Comparison of ENCODE assay signal across 8 cellular contexts in the genomic region with DNA sequence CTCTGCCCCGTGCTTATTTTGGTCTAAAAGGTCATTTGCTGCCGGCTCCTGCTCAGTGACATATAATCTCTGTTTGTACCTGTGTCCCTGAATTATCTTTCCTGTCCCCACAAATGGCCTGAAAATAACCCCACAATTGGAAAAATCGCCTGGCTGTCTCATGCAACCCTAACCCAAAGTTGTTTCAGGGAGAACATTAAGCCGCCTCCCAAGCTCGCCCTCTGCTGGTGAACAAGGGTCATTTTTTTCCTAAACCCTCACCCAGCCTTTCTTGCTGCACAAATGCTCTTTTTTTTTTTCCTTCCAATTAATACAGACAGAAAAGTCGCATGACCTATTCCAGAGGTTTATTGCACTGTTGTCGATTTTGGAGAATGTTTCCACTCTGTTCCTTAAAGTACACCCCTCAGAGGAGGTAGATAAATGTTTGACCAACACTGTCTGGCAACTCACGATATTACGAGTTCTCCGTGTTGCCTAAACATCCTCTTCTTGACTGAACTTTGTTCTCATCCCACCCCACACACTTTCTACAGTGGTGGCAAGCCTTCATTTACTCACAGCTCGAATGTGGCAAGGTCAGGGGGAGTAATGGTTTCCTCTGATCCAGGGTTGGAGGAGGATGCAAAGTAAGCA.
DNase-seq lines count a peak whose midpoint lies in the region; ATAC-seq, FAIRE-seq and TF ChIP-seq lines count a peak whose summit lies in the region.

No MANE protein-coding gene starts in this region.

- H3K79me2 ChIP-seq in endothelial cell of umbilical vein (ENCODE audit: control insufficient read depth, insufficient read depth, low read length): no peaks in the 10 kb centered on the region

- no peaks in the 10 kb centered on the region for H3K9me3 ChIP-seq in endothelial cell of umbilical vein (replicated peaks; ENCODE audit: control insufficient read depth, insufficient read depth, low read length)

- POLR2A ChIA-PET in endothelial cell of umbilical vein (lab: Charles Lee): no interaction called here

- H3K27me3 ChIP-seq in endothelial cell of umbilical vein (ENCODE audit: control insufficient read depth in 2 of 2, insufficient read depth in 2 of 2, low read length in 2 of 2): no peaks in the 10 kb centered on the region

- DNase-seq in DMS 273 treated with DMSO at 0.1 percent for 48 hours (lab: John Stamatoyannopoulos, UW) (peak; percentile 27), NOMO-1 (lab: John Stamatoyannopoulos, UW; ENCODE audit: unreplicated experiment in 2 of 2) (peak; percentile 73 to 79), endothelial cell of umbilical vein (ENCODE audit: low read depth, low spot score) (peak; percentile 80), mucosa of gallbladder (ENCODE audit: low spot score) (peak; percentile 51), NCI-H226 (no peak)
- DNase-seq in activated CD8-positive, alpha-beta memory T cell treated with anti-CD3 and anti-CD28 coated beads, Interleukin-2, amount 50 U/mL, for 24 hours (ENCODE audit: extremely low read depth): peak; percentile 19
- DNase-seq in stimulated activated CD8-positive, alpha-beta memory T cell treated with anti-CD3 and anti-CD28 coated beads, Interleukin-7, amount 100 ng/mL, for 24 hours (ENCODE audit: low read depth): peak; percentile 26

- no peak overlapping the region for H3K4me2 ChIP-seq in endothelial cell of umbilical vein (ENCODE audit: insufficient read depth, low read length)

- no peak for TF ChIP-seq POLR2A in endothelial cell of umbilical vein (IDR thresholded peaks at IDR 0.05; ENCODE audit: low read depth, low read length)

- H2AFZ ChIP-seq in endothelial cell of umbilical vein (ENCODE audit: low read depth, low read length): peak overlapping the region; percentile 19

- H4K20me1 ChIP-seq in endothelial cell of umbilical vein (replicated peaks; ENCODE audit: control insufficient read depth, extremely low read depth, insufficient read depth, low read length): no peaks in the 10 kb centered on the region

- peak; percentile 64 for ATAC-seq in HG02759 (IDR thresholded peaks at IDR 0.05; ENCODE audit: unreplicated experiment)

- intact Hi-C loops in endothelial cell of umbilical vein (cut with micrococcal nuclease): loop anchor here (1.0 to 10.0 kb wide), 8 partner anchors 19 to 631 kb away; partner anchors contain the start of genes AK5 and PIGK

- dilution Hi-C loops in endothelial cell of umbilical vein (cut with MboI; ENCODE audit: extremely low pct_ligation_motif_present, low sequenced_read_pairs): no loop called here

- H3K4me1 ChIP-seq in endothelial cell of umbilical vein (ENCODE audit: control insufficient read depth, extremely low read depth, insufficient read depth, low read length): peaks cover 22% of the 10 kb centered on the region

- CTCF ChIA-PET in endothelial cell of umbilical vein (lab: Charles Lee): interaction anchor here (0.7 to 3.4 kb wide), 35 partner anchors 11 to 403 kb away, joined by 3 to 45 read pairs (median 3); partner anchors contain the start of genes MIGA1, PIGK and ZZZ3

- TF ChIP-seq CTCF in endothelial cell of umbilical vein (IDR thresholded peaks at IDR 0.05; ENCODE audit: extremely low read depth in 1 of 2, insufficient read depth in 1 of 2, low read depth in 1 of 2, low read length in 2 of 2): peak; percentile 77 to 81

- BruUV-seq in endothelial cell of umbilical vein (replicated peaks; lab: Mats Ljungman, UMichigan): no TSS peak

- peak; percentile 88 for FAIRE-seq in endothelial cell of umbilical vein (lab: Jason Lieb, UNC)

- H3K27ac ChIP-seq in endothelial cell of umbilical vein (ENCODE audit: insufficient read depth, low read depth, low read length): no peak overlapping the region

- H3K4me3 ChIP-seq in endothelial cell of umbilical vein (replicated peaks in 1 of 3; ENCODE audit: insufficient read depth in 1 of 3, low read depth in 1 of 3, low read length in 3 of 3): no peak overlapping the region

- H3K9me1 ChIP-seq in endothelial cell of umbilical vein (replicated peaks; ENCODE audit: control insufficient read depth, extremely low read depth, insufficient read depth, low read length): no peaks in the 10 kb centered on the region

- H3K36me3 ChIP-seq in endothelial cell of umbilical vein (ENCODE audit: control insufficient read depth in 2 of 2, extremely low read depth in 1 of 2, insufficient read depth in 2 of 2, low read length in 2 of 2): no peaks in the 10 kb centered on the region

- H3K9ac ChIP-seq in endothelial cell of umbilical vein (replicated peaks; ENCODE audit: extremely low read depth, insufficient read depth, low read length): no peak overlapping the region

TF ChIP-seq in endothelial cell of umbilical vein, 7 proteins besides CTCF, POLR2A, EP300 and RAD21:
- TF ChIP-seq, protein P1, sequence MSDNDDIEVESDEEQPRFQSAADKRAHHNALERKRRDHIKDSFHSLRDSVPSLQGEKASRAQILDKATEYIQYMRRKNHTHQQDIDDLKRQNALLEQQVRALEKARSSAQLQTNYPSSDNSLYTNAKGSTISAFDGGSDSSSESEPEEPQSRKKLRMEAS (IDR thresholded peaks at IDR 0.05; ENCODE audit: insufficient read depth, insufficient read length): no peak
- TF ChIP-seq FOS (IDR thresholded peaks at IDR 0.05; ENCODE audit: borderline replicate concordance, insufficient read depth, low read length): no peak
- TF ChIP-seq JUN (IDR thresholded peaks at IDR 0.05; ENCODE audit: borderline replicate concordance, insufficient read depth, insufficient read length, low read depth): no peak
- no peak for TF ChIP-seq GATA2 (IDR thresholded peaks at IDR 0.05; ENCODE audit: insufficient read depth, insufficient read length, low read depth, low read length)
- TF ChIP-seq EZH2 (IDR thresholded peaks at IDR 0.05; ENCODE audit: borderline replicate concordance, low read depth, low read length, severe bottlenecking): no peak
- TF ChIP-seq MYC (IDR thresholded peaks at IDR 0.05; ENCODE audit: low read depth, low read length): no peak
- no peak for TF ChIP-seq POLR2AphosphoS5 (IDR thresholded peaks at IDR 0.05; ENCODE audit: insufficient read depth, low read depth, low read length)
